Comparison of ENCODE assay signal across 3 cellular contexts in the genomic region with DNA sequence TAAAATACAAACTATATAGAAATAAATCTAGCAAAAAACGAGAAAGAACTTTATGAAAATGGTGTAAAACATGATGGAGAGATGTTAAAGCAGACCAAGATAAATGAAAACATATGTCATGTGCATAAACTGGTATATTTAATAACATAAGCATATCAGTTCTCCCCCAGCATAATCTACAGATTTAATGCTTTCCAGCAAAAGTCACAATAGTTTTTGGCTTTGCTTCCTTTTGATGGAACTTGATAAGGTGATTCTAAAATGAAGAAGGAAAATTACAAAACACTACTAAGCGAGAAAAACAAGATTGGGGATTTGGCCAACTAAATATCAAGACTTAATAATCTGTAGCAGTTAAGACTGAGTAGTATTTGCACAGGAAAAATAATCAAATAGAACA.
"Had no signal": no experiment of that assay in that cellular context is flagged by ENCODE, and none has a peak within 500 bp of the region (broad histone marks: within the 10 kb centered on the region; RNA-seq: fewer than 3 reads in every experiment).

No MANE protein-coding gene starts in this region.

- DNase-seq: GDM1, GF-D8 had no signal

- H3K4me3 ChIP-seq: GM12878 had no signal

- ATAC-seq: GM12878 had no signal
